In genomic region chr1:154747841-154748766, GRCh38 we compare ENCODE assay signal across 9 cellular contexts.
DNase-seq lines count a peak whose midpoint lies in the region; ATAC-seq and TF ChIP-seq lines count a peak whose summit lies in the region.
"Had no signal": no experiment of that assay in that cellular context is flagged by ENCODE, and none has a peak within 500 bp of the region (broad histone marks: within the 10 kb centered on the region; RNA-seq: fewer than 3 reads in every experiment).

No MANE protein-coding gene starts in this region.

- peaks cover 3% of the 10 kb centered on the region; the same call in 1 of the 2 replicates for H4K20me1 ChIP-seq in PC-9 (ENCODE audit: insufficient read depth)

- DNase-seq in OCI-M1 (lab: John Stamatoyannopoulos, UW) = peak; percentile 68
- DNase-seq in adipocyte (ENCODE audit: low read depth) = peak; percentile 34
- DNase-seq in RWPE1 (ENCODE audit: low spot score) = no peak
- no peak for DNase-seq in HT-29 (ENCODE audit: low spot score)
- DNase-seq in PC-9 = no peak

- H3F3A ChIP-seq in PC-9 (ENCODE audit: insufficient read depth, low read depth) = no peaks in the 10 kb centered on the region

- CTCF ChIA-PET in RWPE1 (lab: Yijun Ruan, JAX) = interaction anchor here (0.5 to 1.5 kb wide), 3 partner anchors 38 to 399 kb away, joined by 3 to 6 read pairs (median 5); no protein-coding TSS in a partner anchor
- CTCF ChIA-PET in PC-9 (lab: Charles Lee) = interaction anchor here (0.9 kb wide), 1 partner anchor 41 kb away, joined by 17 read pairs; no protein-coding TSS in a partner anchor

- H3K4me1 ChIP-seq in adipocyte (ENCODE audit: control insufficient read depth, insufficient read depth, low read length) (peaks cover 8% of the 10 kb centered on the region), parathyroid adenoma (peaks cover 2% of the 10 kb centered on the region), PC-9 (replicated peaks; ENCODE audit: insufficient read depth) (no peaks in the 10 kb centered on the region)

- H2AFZ ChIP-seq in parathyroid adenoma (peak overlapping the region; percentile 68), PC-9 (no peak overlapping the region)

- BruUV-seq in PC-9 (replicated peaks; lab: Mats Ljungman, UMichigan) = no TSS peak

- no peaks in the 10 kb centered on the region for H3K9me2 ChIP-seq in PC-9 (ENCODE audit: insufficient read depth)

- H3K36me3 ChIP-seq in adipocyte (ENCODE audit: control insufficient read depth, insufficient read depth, low read length, severe bottlenecking) (no peaks in the 10 kb centered on the region), parathyroid adenoma (ENCODE audit: control insufficient read depth, insufficient read depth, low read length) (no peaks in the 10 kb centered on the region), PC-9 (ENCODE audit: low read depth) (no peaks in the 10 kb centered on the region)
- H3K36me3 ChIP-seq: upper lobe of left lung had no signal

- H3K4me2 ChIP-seq in parathyroid adenoma (ENCODE audit: low read length) (no peak overlapping the region), PC-9 (no peak overlapping the region)

- no peak overlapping the region for H3K27ac ChIP-seq in parathyroid adenoma
- H3K27ac ChIP-seq in RWPE1 = no peak overlapping the region
- no peak overlapping the region for H3K27ac ChIP-seq in PC-9
- H3K27ac ChIP-seq: upper lobe of left lung had no signal

- peak; percentile 65 for ATAC-seq in GM18868 (IDR thresholded peaks at IDR 0.05; ENCODE audit: unreplicated experiment)
- peak; percentile 83 for ATAC-seq in HG03064 (IDR thresholded peaks at IDR 0.05; ENCODE audit: low read depth, unreplicated experiment)

- TF ChIP-seq CTCF in parathyroid adenoma (IDR thresholded peaks at IDR 0.05) (no peak), RWPE1 (conservative IDR thresholded peaks at IDR 0.05; ENCODE audit: low read depth) (no peak), PC-9 (conservative IDR thresholded peaks at IDR 0.05) (no peak)

- intact Hi-C loops in PC-9 (cut with micrococcal nuclease; ENCODE audit: unreplicated experiment) = no loop called here

- POLR2A ChIA-PET in RWPE1 (lab: Yijun Ruan, JAX; ENCODE audit: low non-redundant PET) (no interaction called here), PC-9 (lab: Charles Lee; ENCODE audit: unreplicated experiment) (no interaction called here)

- no peak overlapping the region for H3K9ac ChIP-seq in adipocyte (ENCODE audit: low read length)
- no peak overlapping the region for H3K9ac ChIP-seq in parathyroid adenoma

- H3K9me3 ChIP-seq in adipocyte (ENCODE audit: control insufficient read depth, low read length) (no peaks in the 10 kb centered on the region), parathyroid adenoma (ENCODE audit: control insufficient read depth, low read length) (no peaks in the 10 kb centered on the region), PC-9 (ENCODE audit: insufficient read depth, low read depth) (no peaks in the 10 kb centered on the region)
- H3K9me3 ChIP-seq: upper lobe of left lung had no signal

- H3K79me2 ChIP-seq in parathyroid adenoma (no peaks in the 10 kb centered on the region), PC-9 (ENCODE audit: low read depth) (no peaks in the 10 kb centered on the region)

- peaks cover 20% of the 10 kb centered on the region for H3K27me3 ChIP-seq in adipocyte (replicated peaks; ENCODE audit: control insufficient read depth, insufficient read depth, low read length)
- no peaks in the 10 kb centered on the region for H3K27me3 ChIP-seq in parathyroid adenoma (ENCODE audit: control insufficient read depth, insufficient read depth, low read length)
- H3K27me3 ChIP-seq in PC-9 (ENCODE audit: insufficient read depth, low read depth) = peaks cover 96% of the 10 kb centered on the region
- H3K27me3 ChIP-seq: upper lobe of left lung had no signal

- H3K4me3 ChIP-seq in adipocyte (ENCODE audit: low read length) = no peak overlapping the region
- H3K4me3 ChIP-seq in parathyroid adenoma (ENCODE audit: low read depth, low read length) = no peak overlapping the region
- H3K4me3 ChIP-seq in PC-9 = no peak overlapping the region
- H3K4me3 ChIP-seq: upper lobe of left lung had no signal

Comparison
In these comparisons a context has a peak if more than half of its experiments do, and no peak if none do; other contexts are left out.
1. DNase-seq: peak in OCI-M1 (single experiment) and adipocyte (single experiment); none in RWPE1 (single experiment), HT-29 (single experiment) and PC-9 (0 of 2).